ENCODE assay signal across 1 cellular context in genomic region chr6:84018453-84019061, GRCh38.
A peak's percentile ranks its signal among the peaks of the same experiment; 100 is the strongest.
TF ChIP-seq lines count a peak whose summit lies in the region.

No MANE protein-coding gene starts in this region.

TF ChIP-seq in K562, 482 proteins besides CTCF, POLR2A, EP300 and RAD21:
- TF ChIP-seq ATF3 (IDR thresholded peaks at IDR 0.05) (peak; percentile 13; the same call in 1 of the 2 replicates), ATF3 (CRISPR knock-in tag; conservative IDR thresholded peaks at IDR 0.05) (no peak), POLR2B (IDR thresholded peaks at IDR 0.05; ENCODE audit: low read depth, partially characterized antibody) (no peak)
